Comparison of ENCODE assay signal across 10 cellular contexts in the genomic region with DNA sequence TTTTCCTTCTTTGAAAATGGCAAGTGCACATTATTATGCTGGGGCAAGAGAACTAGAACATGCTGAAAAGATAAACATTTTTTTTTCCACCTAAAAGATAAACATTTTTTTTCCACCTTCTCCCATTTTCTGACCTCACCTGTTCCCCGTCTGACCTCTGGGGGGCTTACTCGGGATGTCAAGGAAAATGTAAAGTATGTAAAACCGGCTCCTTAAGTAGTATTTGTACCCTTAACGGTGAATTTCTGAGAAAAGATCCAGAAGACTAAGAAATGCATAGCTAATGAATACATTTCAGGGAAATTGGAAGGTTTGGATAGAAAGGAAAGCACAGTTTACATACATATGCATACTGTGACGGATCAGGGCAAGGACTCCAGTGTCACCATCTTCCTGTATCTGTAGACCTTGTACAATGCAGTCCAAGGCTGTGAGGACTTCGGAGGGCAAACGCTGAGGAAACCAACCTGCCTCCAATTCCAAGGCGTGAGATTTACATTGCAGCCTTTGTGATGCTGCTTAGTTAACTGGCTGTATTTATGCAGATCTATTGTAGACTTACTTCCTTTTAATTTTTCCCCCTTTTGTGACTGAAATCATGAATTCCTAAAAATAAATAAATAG.
DNase-seq lines count a peak whose midpoint lies in the region; ATAC-seq, FAIRE-seq and TF ChIP-seq lines count a peak whose summit lies in the region.
"Had no signal": no experiment of that assay in that cellular context is flagged by ENCODE, and none has a peak within 500 bp of the region (broad histone marks: within the 10 kb centered on the region; RNA-seq: fewer than 3 reads in every experiment).

No MANE protein-coding gene starts in this region.

- H3K9ac ChIP-seq in GM23248 = no peak overlapping the region
- H3K9ac ChIP-seq in keratinocyte (ENCODE audit: control insufficient read depth, extremely low read depth, insufficient read depth, low read length) = no peak overlapping the region

- ATAC-seq in HG03378 (IDR thresholded peaks at IDR 0.05; ENCODE audit: unreplicated experiment) = no peak

- DNase-seq in AG09319 (ENCODE audit: extremely low read depth, low read depth) = no peak
- DNase-seq in GM23248 = peak; percentile 1
- peak; percentile 12 for DNase-seq in SW480 (ENCODE audit: low spot score)
- no peak for DNase-seq in keratinocyte (ENCODE audit: low read depth, low spot score)
- no peak for DNase-seq in DMS79 treated with DMSO at 0.1 percent for 48 hours (lab: John Stamatoyannopoulos, UW)
- no peak for DNase-seq in ACHN
- no peak for DNase-seq in NCI-H187 (lab: John Stamatoyannopoulos, UW)
- DNase-seq: activated effector memory CD4-positive, alpha-beta T cell treated with anti-CD3 and anti-CD28 coated beads, Interleukin-2, amount 50 U/mL, for 16 hours; KG1 had no signal

- no peak for FAIRE-seq in keratinocyte (lab: Jason Lieb, UNC)

- H3F3A ChIP-seq in GM23248 (ENCODE audit: insufficient read depth) = no peaks in the 10 kb centered on the region

- 23 to 25% methylated on average over 8 of the region's 8 CpGs for WGBS in GM23248 (ENCODE audit: low coverage in 1 of 2, low lambda C conversion rate in 2 of 2, missing lambda C conversion rate in 2 of 2), 2 experiments

- H3K27ac ChIP-seq in GM23248 (no peak overlapping the region), keratinocyte (ENCODE audit: control insufficient read depth, insufficient read depth, low read length) (no peak overlapping the region)

- H3K9me3 ChIP-seq in GM23248 (ENCODE audit: low read depth) (no peaks in the 10 kb centered on the region), keratinocyte (ENCODE audit: control insufficient read depth, low read depth, low read length) (no peaks in the 10 kb centered on the region)

- TF ChIP-seq CTCF in AG09319 (IDR thresholded peaks at IDR 0.05; ENCODE audit: low read depth, low read length) = peak; percentile 4
- no peak for TF ChIP-seq CTCF in keratinocyte (optimal IDR thresholded peaks at IDR 0.05 in 1 of 3, IDR thresholded peaks at IDR 0.05 in 1 of 3, conservative IDR thresholded peaks at IDR 0.05 in 1 of 3; ENCODE audit: extremely low read depth in 1 of 3, insufficient read depth in 2 of 3, low read length in 3 of 3)

- H3K36me3 ChIP-seq in GM23248 (ENCODE audit: low read depth) = no peaks in the 10 kb centered on the region
- no peaks in the 10 kb centered on the region for H3K36me3 ChIP-seq in keratinocyte (ENCODE audit: control insufficient read depth in 2 of 2, extremely low read depth in 1 of 2, insufficient read depth in 2 of 2, low read length in 2 of 2)

- no peaks in the 10 kb centered on the region for H3K9me2 ChIP-seq in GM23248 (ENCODE audit: insufficient read depth)

- no peaks in the 10 kb centered on the region for H4K20me1 ChIP-seq in GM23248 (ENCODE audit: insufficient read depth)
- H4K20me1 ChIP-seq in keratinocyte (ENCODE audit: control insufficient read depth, extremely low read depth, insufficient read depth, low read length) = no peaks in the 10 kb centered on the region

- dilution Hi-C loops in keratinocyte (cut with MboI; ENCODE audit: extremely low pct_ligation_motif_present, low sequenced_read_pairs) = no loop called here

- no peaks in the 10 kb centered on the region for H3K79me2 ChIP-seq in GM23248 (ENCODE audit: insufficient read depth)
- no peaks in the 10 kb centered on the region for H3K79me2 ChIP-seq in keratinocyte (ENCODE audit: control insufficient read depth, insufficient read depth, low read length)

- H3K4me2 ChIP-seq in GM23248 (ENCODE audit: unreplicated experiment) = no peak overlapping the region
- peak overlapping the region; percentile 76 for H3K4me2 ChIP-seq in keratinocyte (ENCODE audit: control insufficient read depth, extremely low read depth, insufficient read depth, low read depth, low read length)

- H3K9me1 ChIP-seq in keratinocyte (ENCODE audit: control insufficient read depth, extremely low read depth, insufficient read depth, low read length) = no peaks in the 10 kb centered on the region

- H3K4me1 ChIP-seq in GM23248 (ENCODE audit: insufficient read depth) (no peaks in the 10 kb centered on the region), keratinocyte (ENCODE audit: control insufficient read depth, extremely low read depth, insufficient read depth, low read length) (peaks cover 15% of the 10 kb centered on the region)

- H2AFZ ChIP-seq in GM23248 (peak overlapping the region; percentile 71), keratinocyte (ENCODE audit: control insufficient read depth, low read length) (no peak overlapping the region)

- in situ Hi-C loops in GM23248 (cut with MboI) = no loop called here
- in situ Hi-C loops in ACHN (cut with HindIII; ENCODE audit: low pct_ligation_motif_present, low pct_unique_long_range_greater_than_20kb, low sequenced_read_pairs) = no loop called here

- peaks cover 54% of the 10 kb centered on the region for H3K27me3 ChIP-seq in GM23248 (replicated peaks; ENCODE audit: insufficient read depth)
- peaks cover 41% of the 10 kb centered on the region for H3K27me3 ChIP-seq in keratinocyte (ENCODE audit: control insufficient read depth, extremely low read depth, insufficient read depth, low read length)

- H3K4me3 ChIP-seq in GM23248 (no peak overlapping the region), keratinocyte (ENCODE audit: control insufficient read depth in 2 of 3, extremely low read depth in 1 of 3, insufficient read depth in 2 of 3, low read depth in 1 of 3, low read length in 3 of 3) (peak overlapping the region in 1 of 3 experiments; percentile 66)

Comparison
In these comparisons a context has a peak if more than half of its experiments do, and no peak if none do; other contexts are left out.
1. DNase-seq: peak in GM23248 (single experiment) and SW480 (single experiment); none in AG09319 (single experiment), keratinocyte (single experiment), DMS79 treated with DMSO at 0.1 percent for 48 hours (single experiment), ACHN (single experiment) and NCI-H187 (0 of 2).